Comparison of ENCODE assay signal across 2 cellular contexts in the genomic region with DNA sequence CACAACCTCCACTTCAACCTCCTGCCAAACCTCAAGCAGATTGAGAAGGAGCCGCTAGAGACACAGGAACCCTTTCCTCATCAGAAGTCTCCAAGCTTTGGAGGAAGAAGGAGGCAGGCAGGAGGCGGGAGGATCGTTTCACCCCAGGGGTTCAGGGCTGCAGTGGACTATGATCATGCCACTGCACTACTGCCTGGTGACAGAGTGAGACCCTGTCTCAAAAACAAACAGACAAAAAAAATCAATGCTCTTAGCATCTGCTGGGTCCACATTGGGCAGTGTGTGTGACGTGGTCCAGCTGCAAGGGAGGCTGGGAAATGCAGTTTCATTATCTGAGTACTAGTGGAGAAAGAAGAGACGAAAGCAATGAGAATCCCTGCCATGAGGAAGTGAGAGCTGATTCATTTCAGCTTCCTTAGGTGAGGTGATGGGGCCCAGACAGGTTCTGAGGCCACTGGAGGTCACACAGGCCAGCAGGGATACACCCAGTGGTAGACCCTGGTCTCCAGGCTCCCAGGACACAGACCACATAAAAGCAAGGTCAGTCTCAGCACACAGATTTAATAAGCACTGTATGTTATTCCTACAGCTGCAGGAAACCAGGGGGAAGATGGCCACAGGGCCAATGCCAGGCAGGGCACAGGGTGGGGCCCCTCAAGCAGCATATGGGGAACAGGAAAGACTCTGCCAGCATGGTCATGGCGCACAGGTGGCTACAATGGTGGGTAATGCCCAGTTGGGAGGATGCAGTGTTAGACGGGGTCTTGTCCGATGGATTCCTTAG.
TF ChIP-seq lines count a peak whose summit lies in the region.

No MANE protein-coding gene starts in this region.

TF ChIP-seq in GM12891, 5 proteins besides CTCF, POLR2A, EP300 and RAD21:
- no peak for TF ChIP-seq TAF1 (IDR thresholded peaks at IDR 0.05; ENCODE audit: low read depth, low read length)
- peak; percentile 98 for TF ChIP-seq SPI1 (IDR thresholded peaks at IDR 0.05; ENCODE audit: low read depth, low read length)
- no peak for TF ChIP-seq POLR2AphosphoS5 (IDR thresholded peaks at IDR 0.05; ENCODE audit: low read depth, low read length)
- TF ChIP-seq PAX5 (IDR thresholded peaks at IDR 0.05; ENCODE audit: insufficient read depth, low read length, severe bottlenecking): no peak
- peak; percentile 51; the same call in 1 of the 2 replicates for TF ChIP-seq POU2F2 (IDR thresholded peaks at IDR 0.05; ENCODE audit: low read depth, low read length)
TF ChIP-seq in GM12891: peak in this region for 2.

TF ChIP-seq in GM12878, 131 proteins besides CTCF, POLR2A, EP300 and RAD21 (continues in another document):
- TF ChIP-seq NFIC (IDR thresholded peaks at IDR 0.05; ENCODE audit: low read depth, low read length): peak; percentile 65; the same call in 1 of the 2 replicates
- no peak for TF ChIP-seq SUZ12 (IDR thresholded peaks at IDR 0.05; ENCODE audit: unreplicated experiment)
- TF ChIP-seq CHD4 (IDR thresholded peaks at IDR 0.05): no peak
- peak in 1 of 2 experiments; percentile 87; a peak in 2 of 4 replicates for TF ChIP-seq ETV6 (conservative IDR thresholded peaks at IDR 0.05 in 1 of 2, IDR thresholded peaks at IDR 0.05 in 1 of 2; ENCODE audit: borderline replicate concordance in 1 of 2, low read depth in 1 of 2)
- TF ChIP-seq, protein P1, sequence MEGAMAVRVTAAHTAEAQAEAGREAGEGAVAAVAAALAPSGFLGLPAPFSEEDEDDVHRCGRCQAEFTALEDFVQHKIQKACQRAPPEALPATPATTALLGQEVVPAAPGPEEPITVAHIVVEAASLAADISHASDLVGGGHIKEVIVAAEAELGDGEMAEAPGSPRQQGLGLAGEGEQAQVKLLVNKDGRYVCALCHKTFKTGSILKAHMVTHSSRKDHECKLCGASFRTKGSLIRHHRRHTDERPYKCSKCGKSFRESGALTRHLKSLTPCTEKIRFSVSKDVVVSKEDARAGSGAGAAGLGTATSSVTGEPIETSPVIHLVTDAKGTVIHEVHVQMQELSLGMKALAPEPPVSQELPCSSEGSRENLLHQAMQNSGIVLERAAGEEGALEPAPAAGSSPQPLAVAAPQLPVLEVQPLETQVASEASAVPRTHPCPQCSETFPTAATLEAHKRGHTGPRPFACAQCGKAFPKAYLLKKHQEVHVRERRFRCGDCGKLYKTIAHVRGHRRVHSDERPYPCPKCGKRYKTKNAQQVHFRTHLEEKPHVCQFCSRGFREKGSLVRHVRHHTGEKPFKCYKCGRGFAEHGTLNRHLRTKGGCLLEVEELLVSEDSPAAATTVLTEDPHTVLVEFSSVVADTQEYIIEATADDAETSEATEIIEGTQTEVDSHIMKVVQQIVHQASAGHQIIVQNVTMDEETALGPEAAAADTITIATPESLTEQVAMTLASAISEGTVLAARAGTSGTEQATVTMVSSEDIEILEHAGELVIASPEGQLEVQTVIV (IDR thresholded peaks at IDR 0.05; ENCODE audit: borderline replicate concordance, partially characterized antibody): peak; percentile 37
- TF ChIP-seq MTA3 (IDR thresholded peaks at IDR 0.05; ENCODE audit: borderline replicate concordance, low read length): no peak; the same call in 1 of the 2 replicates
- TF ChIP-seq IKZF2 (IDR thresholded peaks at IDR 0.05): peak; percentile 81 to 88
- peak; percentile 89 for TF ChIP-seq RUNX3 (IDR thresholded peaks at IDR 0.05; ENCODE audit: low read length)
- TF ChIP-seq TCF12 (IDR thresholded peaks at IDR 0.05; ENCODE audit: low read depth, low read length): peak; percentile 64; the same call in 1 of the 2 replicates
- peak; percentile 88 for TF ChIP-seq DPF2 (IDR thresholded peaks at IDR 0.05)
- TF ChIP-seq RCOR1 (conservative IDR thresholded peaks at IDR 0.05; ENCODE audit: low read depth, low read length): 0 out of 2 replicates have a peak, but pooled peaks have one; percentile 45
- no peak for TF ChIP-seq YBX1 (IDR thresholded peaks at IDR 0.05)
- TF ChIP-seq HDGF (IDR thresholded peaks at IDR 0.05): no peak
- peak; percentile 40; the same call in 1 of the 2 replicates for TF ChIP-seq SREBF1 (IDR thresholded peaks at IDR 0.05; ENCODE audit: low read length)
- peak; percentile 83 for TF ChIP-seq BCL11A (IDR thresholded peaks at IDR 0.05; ENCODE audit: low read depth, low read length)
- no peak for TF ChIP-seq SMAD5 (IDR thresholded peaks at IDR 0.05; ENCODE audit: low read depth)
- no peak for TF ChIP-seq BMI1 (IDR thresholded peaks at IDR 0.05; ENCODE audit: borderline replicate concordance)
- peak; percentile 96 for TF ChIP-seq CREB1 (IDR thresholded peaks at IDR 0.05; ENCODE audit: low read depth)
- no peak for TF ChIP-seq PML (IDR thresholded peaks at IDR 0.05; ENCODE audit: low read length)
- TF ChIP-seq NBN (IDR thresholded peaks at IDR 0.05): peak; percentile 80
- TF ChIP-seq KAT2A (conservative IDR thresholded peaks at IDR 0.05; ENCODE audit: control insufficient read depth, low read depth, low read length): no peak
- TF ChIP-seq SRF (IDR thresholded peaks at IDR 0.05; ENCODE audit: low read depth in 2 of 2, low read length in 2 of 2): 0 out of 4 replicates have a peak, but pooled peaks of 1 of the 2 experiments have one; percentile 46
- TF ChIP-seq ZZZ3 (IDR thresholded peaks at IDR 0.05; ENCODE audit: control insufficient read depth, insufficient read length, low read depth): no peak
- peak; percentile 78 for TF ChIP-seq ATF7 (IDR thresholded peaks at IDR 0.05; ENCODE audit: low read depth)
- TF ChIP-seq, protein P2, sequence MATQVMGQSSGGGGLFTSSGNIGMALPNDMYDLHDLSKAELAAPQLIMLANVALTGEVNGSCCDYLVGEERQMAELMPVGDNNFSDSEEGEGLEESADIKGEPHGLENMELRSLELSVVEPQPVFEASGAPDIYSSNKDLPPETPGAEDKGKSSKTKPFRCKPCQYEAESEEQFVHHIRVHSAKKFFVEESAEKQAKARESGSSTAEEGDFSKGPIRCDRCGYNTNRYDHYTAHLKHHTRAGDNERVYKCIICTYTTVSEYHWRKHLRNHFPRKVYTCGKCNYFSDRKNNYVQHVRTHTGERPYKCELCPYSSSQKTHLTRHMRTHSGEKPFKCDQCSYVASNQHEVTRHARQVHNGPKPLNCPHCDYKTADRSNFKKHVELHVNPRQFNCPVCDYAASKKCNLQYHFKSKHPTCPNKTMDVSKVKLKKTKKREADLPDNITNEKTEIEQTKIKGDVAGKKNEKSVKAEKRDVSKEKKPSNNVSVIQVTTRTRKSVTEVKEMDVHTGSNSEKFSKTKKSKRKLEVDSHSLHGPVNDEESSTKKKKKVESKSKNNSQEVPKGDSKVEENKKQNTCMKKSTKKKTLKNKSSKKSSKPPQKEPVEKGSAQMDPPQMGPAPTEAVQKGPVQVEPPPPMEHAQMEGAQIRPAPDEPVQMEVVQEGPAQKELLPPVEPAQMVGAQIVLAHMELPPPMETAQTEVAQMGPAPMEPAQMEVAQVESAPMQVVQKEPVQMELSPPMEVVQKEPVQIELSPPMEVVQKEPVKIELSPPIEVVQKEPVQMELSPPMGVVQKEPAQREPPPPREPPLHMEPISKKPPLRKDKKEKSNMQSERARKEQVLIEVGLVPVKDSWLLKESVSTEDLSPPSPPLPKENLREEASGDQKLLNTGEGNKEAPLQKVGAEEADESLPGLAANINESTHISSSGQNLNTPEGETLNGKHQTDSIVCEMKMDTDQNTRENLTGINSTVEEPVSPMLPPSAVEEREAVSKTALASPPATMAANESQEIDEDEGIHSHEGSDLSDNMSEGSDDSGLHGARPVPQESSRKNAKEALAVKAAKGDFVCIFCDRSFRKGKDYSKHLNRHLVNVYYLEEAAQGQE (IDR thresholded peaks at IDR 0.05; ENCODE audit: low read depth, low read length): no peak
- TF ChIP-seq, protein P3, sequence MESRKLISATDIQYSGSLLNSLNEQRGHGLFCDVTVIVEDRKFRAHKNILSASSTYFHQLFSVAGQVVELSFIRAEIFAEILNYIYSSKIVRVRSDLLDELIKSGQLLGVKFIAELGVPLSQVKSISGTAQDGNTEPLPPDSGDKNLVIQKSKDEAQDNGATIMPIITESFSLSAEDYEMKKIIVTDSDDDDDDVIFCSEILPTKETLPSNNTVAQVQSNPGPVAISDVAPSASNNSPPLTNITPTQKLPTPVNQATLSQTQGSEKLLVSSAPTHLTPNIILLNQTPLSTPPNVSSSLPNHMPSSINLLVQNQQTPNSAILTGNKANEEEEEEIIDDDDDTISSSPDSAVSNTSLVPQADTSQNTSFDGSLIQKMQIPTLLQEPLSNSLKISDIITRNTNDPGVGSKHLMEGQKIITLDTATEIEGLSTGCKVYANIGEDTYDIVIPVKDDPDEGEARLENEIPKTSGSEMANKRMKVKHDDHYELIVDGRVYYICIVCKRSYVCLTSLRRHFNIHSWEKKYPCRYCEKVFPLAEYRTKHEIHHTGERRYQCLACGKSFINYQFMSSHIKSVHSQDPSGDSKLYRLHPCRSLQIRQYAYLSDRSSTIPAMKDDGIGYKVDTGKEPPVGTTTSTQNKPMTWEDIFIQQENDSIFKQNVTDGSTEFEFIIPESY (IDR thresholded peaks at IDR 0.05): no peak
- TF ChIP-seq TBL1XR1 (IDR thresholded peaks at IDR 0.05; ENCODE audit: low read depth, low read length): peak; percentile 66; the same call in 1 of the 2 replicates
- TF ChIP-seq, protein P4, sequence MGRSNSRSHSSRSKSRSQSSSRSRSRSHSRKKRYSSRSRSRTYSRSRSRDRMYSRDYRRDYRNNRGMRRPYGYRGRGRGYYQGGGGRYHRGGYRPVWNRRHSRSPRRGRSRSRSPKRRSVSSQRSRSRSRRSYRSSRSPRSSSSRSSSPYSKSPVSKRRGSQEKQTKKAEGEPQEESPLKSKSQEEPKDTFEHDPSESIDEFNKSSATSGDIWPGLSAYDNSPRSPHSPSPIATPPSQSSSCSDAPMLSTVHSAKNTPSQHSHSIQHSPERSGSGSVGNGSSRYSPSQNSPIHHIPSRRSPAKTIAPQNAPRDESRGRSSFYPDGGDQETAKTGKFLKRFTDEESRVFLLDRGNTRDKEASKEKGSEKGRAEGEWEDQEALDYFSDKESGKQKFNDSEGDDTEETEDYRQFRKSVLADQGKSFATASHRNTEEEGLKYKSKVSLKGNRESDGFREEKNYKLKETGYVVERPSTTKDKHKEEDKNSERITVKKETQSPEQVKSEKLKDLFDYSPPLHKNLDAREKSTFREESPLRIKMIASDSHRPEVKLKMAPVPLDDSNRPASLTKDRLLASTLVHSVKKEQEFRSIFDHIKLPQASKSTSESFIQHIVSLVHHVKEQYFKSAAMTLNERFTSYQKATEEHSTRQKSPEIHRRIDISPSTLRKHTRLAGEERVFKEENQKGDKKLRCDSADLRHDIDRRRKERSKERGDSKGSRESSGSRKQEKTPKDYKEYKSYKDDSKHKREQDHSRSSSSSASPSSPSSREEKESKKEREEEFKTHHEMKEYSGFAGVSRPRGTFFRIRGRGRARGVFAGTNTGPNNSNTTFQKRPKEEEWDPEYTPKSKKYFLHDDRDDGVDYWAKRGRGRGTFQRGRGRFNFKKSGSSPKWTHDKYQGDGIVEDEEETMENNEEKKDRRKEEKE (IDR thresholded peaks at IDR 0.05): no peak
- TF ChIP-seq PAX5 (IDR thresholded peaks at IDR 0.05; ENCODE audit: borderline replicate concordance, low read depth, low read length): peak; percentile 74
- TF ChIP-seq POU2F2 (IDR thresholded peaks at IDR 0.05; ENCODE audit: borderline replicate concordance, low read depth, low read length): peak; percentile 66; the same call in 1 of the 3 replicates
- TF ChIP-seq, protein P5, sequence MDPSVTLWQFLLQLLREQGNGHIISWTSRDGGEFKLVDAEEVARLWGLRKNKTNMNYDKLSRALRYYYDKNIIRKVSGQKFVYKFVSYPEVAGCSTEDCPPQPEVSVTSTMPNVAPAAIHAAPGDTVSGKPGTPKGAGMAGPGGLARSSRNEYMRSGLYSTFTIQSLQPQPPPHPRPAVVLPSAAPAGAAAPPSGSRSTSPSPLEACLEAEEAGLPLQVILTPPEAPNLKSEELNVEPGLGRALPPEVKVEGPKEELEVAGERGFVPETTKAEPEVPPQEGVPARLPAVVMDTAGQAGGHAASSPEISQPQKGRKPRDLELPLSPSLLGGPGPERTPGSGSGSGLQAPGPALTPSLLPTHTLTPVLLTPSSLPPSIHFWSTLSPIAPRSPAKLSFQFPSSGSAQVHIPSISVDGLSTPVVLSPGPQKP (IDR thresholded peaks at IDR 0.05; ENCODE audit: low read depth, low read length): no peak
- TF ChIP-seq MXI1 (IDR thresholded peaks at IDR 0.05; ENCODE audit: low read depth, low read length): no peak
- TF ChIP-seq IRF4 (IDR thresholded peaks at IDR 0.05; ENCODE audit: low read depth, low read length): peak; percentile 98
- TF ChIP-seq YY1 (IDR thresholded peaks at IDR 0.05; ENCODE audit: low read depth, low read length): peak; percentile 55
- TF ChIP-seq, protein P6, sequence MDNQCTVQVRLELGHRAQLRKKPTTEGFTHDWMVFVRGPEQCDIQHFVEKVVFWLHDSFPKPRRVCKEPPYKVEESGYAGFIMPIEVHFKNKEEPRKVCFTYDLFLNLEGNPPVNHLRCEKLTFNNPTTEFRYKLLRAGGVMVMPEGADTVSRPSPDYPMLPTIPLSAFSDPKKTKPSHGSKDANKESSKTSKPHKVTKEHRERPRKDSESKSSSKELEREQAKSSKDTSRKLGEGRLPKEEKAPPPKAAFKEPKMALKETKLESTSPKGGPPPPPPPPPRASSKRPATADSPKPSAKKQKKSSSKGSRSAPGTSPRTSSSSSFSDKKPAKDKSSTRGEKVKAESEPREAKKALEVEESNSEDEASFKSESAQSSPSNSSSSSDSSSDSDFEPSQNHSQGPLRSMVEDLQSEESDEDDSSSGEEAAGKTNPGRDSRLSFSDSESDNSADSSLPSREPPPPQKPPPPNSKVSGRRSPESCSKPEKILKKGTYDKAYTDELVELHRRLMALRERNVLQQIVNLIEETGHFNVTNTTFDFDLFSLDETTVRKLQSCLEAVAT (IDR thresholded peaks at IDR 0.05): peak; percentile 46; the same call in 1 of the 2 replicates
- TF ChIP-seq, protein P7, sequence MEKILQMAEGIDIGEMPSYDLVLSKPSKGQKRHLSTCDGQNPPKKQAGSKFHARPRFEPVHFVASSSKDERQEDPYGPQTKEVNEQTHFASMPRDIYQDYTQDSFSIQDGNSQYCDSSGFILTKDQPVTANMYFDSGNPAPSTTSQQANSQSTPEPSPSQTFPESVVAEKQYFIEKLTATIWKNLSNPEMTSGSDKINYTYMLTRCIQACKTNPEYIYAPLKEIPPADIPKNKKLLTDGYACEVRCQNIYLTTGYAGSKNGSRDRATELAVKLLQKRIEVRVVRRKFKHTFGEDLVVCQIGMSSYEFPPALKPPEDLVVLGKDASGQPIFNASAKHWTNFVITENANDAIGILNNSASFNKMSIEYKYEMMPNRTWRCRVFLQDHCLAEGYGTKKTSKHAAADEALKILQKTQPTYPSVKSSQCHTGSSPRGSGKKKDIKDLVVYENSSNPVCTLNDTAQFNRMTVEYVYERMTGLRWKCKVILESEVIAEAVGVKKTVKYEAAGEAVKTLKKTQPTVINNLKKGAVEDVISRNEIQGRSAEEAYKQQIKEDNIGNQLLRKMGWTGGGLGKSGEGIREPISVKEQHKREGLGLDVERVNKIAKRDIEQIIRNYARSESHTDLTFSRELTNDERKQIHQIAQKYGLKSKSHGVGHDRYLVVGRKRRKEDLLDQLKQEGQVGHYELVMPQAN (conservative IDR thresholded peaks at IDR 0.05): no peak
- no peak for TF ChIP-seq WRNIP1 (IDR thresholded peaks at IDR 0.05; ENCODE audit: borderline replicate concordance, low read depth, low read length)
- TF ChIP-seq CBX5 (IDR thresholded peaks at IDR 0.05; ENCODE audit: low read depth): 0 out of 2 replicates have a peak, but pooled peaks have one; percentile 54
- TF ChIP-seq EED (IDR thresholded peaks at IDR 0.05; ENCODE audit: low read depth): peak; percentile 93
- TF ChIP-seq, protein P8, sequence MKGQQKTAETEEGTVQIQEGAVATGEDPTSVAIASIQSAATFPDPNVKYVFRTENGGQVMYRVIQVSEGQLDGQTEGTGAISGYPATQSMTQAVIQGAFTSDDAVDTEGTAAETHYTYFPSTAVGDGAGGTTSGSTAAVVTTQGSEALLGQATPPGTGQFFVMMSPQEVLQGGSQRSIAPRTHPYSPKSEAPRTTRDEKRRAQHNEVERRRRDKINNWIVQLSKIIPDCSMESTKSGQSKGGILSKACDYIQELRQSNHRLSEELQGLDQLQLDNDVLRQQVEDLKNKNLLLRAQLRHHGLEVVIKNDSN (IDR thresholded peaks at IDR 0.05; ENCODE audit: borderline replicate concordance, extremely low read length, insufficient read depth, low read depth, low read length): no peak
